Comparison of ENCODE assay signal across 8 cellular contexts in genomic region chr16:1351582-1352362, GRCh38. TPM values are rescaled to one million over a fixed set of nuclear protein-coding genes. Genes with fewer than 3 reads are reported as not detected.
DNase-seq lines count a peak whose midpoint lies in the region; ATAC-seq and TF ChIP-seq lines count a peak whose summit lies in the region.

Gene GNPTG, plus strand, starts transcription at chr16:1351931. Its CDS starts 35 bp downstream, at chr16:1351966.
Gene TSR3, minus strand, starts transcription at chr16:1351878. Its CDS starts 74 bp downstream, at chr16:1351804.

- intact Hi-C loops in mucosa of descending colon (cut with DNase I, micrococcal nuclease) = no loop called here

- peak within 1 kb of the TSS; percentile 85 to 91 (median 87) for H3K4me3 Mint-ChIP-seq in CD4-positive, CD25-positive, alpha-beta regulatory T cell

- ATAC-seq in CD4-positive, CD25-positive, alpha-beta regulatory T cell (ENCODE audit: low read depth in 2 of 2) = peak; percentile 75 to 79
- ATAC-seq in GM19324 (IDR thresholded peaks at IDR 0.05; ENCODE audit: low FRiP score, unreplicated experiment) (peak; percentile 82), HG03469 (IDR thresholded peaks at IDR 0.05; ENCODE audit: unreplicated experiment) (peak; percentile 44), mucosa of descending colon (peak; percentile 92)

- TF ChIP-seq CTCF in epithelial cell of esophagus (IDR thresholded peaks at IDR 0.05; ENCODE audit: insufficient read depth, low read depth, low read length, missing control alignments) (no peak), mucosa of descending colon (IDR thresholded peaks at IDR 0.05) (no peak)

- H3K4me1 Mint-ChIP-seq in CD4-positive, CD25-positive, alpha-beta regulatory T cell = peaks cover 0 to 43% (median 15%) of the 10 kb centered on the region in 4 donors

- H3K4me1 ChIP-seq in CD4-positive, CD25-positive, alpha-beta regulatory T cell (ENCODE audit: control insufficient read depth, insufficient read depth, low read length, poor library complexity, severe bottlenecking) = peaks cover 24% of the 10 kb centered on the region
- H3K4me1 ChIP-seq in NT2/D1 (ENCODE audit: insufficient read depth, insufficient read length) (peaks cover 7% of the 10 kb centered on the region), mucosa of descending colon (ENCODE audit: low read depth) (peaks cover 20% of the 10 kb centered on the region)

- peak within 1 kb of the TSS; percentile 88 for H3K4me3 ChIP-seq in CD4-positive, CD25-positive, alpha-beta regulatory T cell (ENCODE audit: low read depth, low read length)
- H3K4me3 ChIP-seq in NT2/D1 (ENCODE audit: insufficient read length, low read depth) (peak within 1 kb of the TSS; percentile 97), epithelial cell of esophagus (ENCODE audit: low read length) (peak within 1 kb of the TSS; percentile 75), mucosa of descending colon (peak within 1 kb of the TSS; percentile 89)

- H3K27me3 Mint-ChIP-seq in CD4-positive, CD25-positive, alpha-beta regulatory T cell = peaks cover 5% of the 10 kb centered on the region

- H3K27me3 ChIP-seq in CD4-positive, CD25-positive, alpha-beta regulatory T cell (ENCODE audit: control insufficient read depth, insufficient read depth, low read length) = no peaks in the 10 kb centered on the region
- no peaks in the 10 kb centered on the region for H3K27me3 ChIP-seq in NT2/D1 (ENCODE audit: insufficient read depth, insufficient read length)

- H3K27ac Mint-ChIP-seq in CD4-positive, CD25-positive, alpha-beta regulatory T cell = peak within 1 kb of the TSS; percentile 71 to 98 (median 82)

- peak within 1 kb of the TSS; percentile 75 for H3K27ac ChIP-seq in CD4-positive, CD25-positive, alpha-beta regulatory T cell (ENCODE audit: insufficient read depth, low read length, poor library complexity, severe bottlenecking)

- peak within 1 kb of the TSS; percentile 97 for H3K9ac ChIP-seq in NT2/D1 (ENCODE audit: insufficient read length, low read depth)

- H3K9me3 Mint-ChIP-seq in CD4-positive, CD25-positive, alpha-beta regulatory T cell = peaks cover 0 to 3% (median 0%) of the 10 kb centered on the region in 7 donors

- peak; percentile 82 to 91 (median 88) for DNase-seq in CD4-positive, CD25-positive, alpha-beta regulatory T cell
- peak; percentile 83 for DNase-seq in NT2/D1 (ENCODE audit: low read depth, low spot score)
- DNase-seq in activated T-cell treated with anti-CD3 and anti-CD28 coated beads for 24 hours (ENCODE audit: low read depth) = peak; percentile 82
- peak; percentile 92 for DNase-seq in epithelial cell of esophagus (ENCODE audit: low read depth)
- DNase-seq in mucosa of descending colon = peak; percentile 82 to 93 (median 92)
- peak; percentile 77 to 88 for DNase-seq in stimulated activated CD8-positive, alpha-beta memory T cell treated with anti-CD3 and anti-CD28 coated beads, Interleukin-2, amount 100 ng/mL, for 48 hours (ENCODE audit: low read depth in 2 of 2)

- peaks cover 3% of the 10 kb centered on the region for H3K36me3 Mint-ChIP-seq in CD4-positive, CD25-positive, alpha-beta regulatory T cell

- H3K9me3 ChIP-seq in CD4-positive, CD25-positive, alpha-beta regulatory T cell (ENCODE audit: control insufficient read depth in 2 of 2, low read length in 2 of 2) = no peaks in the 10 kb centered on the region
- H3K9me3 ChIP-seq in NT2/D1 (ENCODE audit: insufficient read depth, low read length) = no peaks in the 10 kb centered on the region
- H3K9me3 ChIP-seq in mucosa of descending colon = no peaks in the 10 kb centered on the region

- peaks cover 15% of the 10 kb centered on the region for H3K36me3 ChIP-seq in CD4-positive, CD25-positive, alpha-beta regulatory T cell (ENCODE audit: control insufficient read depth, insufficient read depth, low read length)
- peaks cover 44% of the 10 kb centered on the region for H3K36me3 ChIP-seq in NT2/D1 (ENCODE audit: insufficient read depth, insufficient read length, low read length)
- H3K36me3 ChIP-seq in mucosa of descending colon (ENCODE audit: low read depth) = no peaks in the 10 kb centered on the region

RNA-seq across cellular contexts. Expression of gene GNPTG, which starts in this region (rescaled TPM):
- 44.1 TPM for total RNA-seq in CD4-positive, CD25-positive, alpha-beta regulatory T cell
- 10 to 100 TPM; 43.2 to 51.3 (median 46.3) TPM for polyA plus RNA-seq in CD4-positive, CD25-positive, alpha-beta regulatory T cell
- 10 to 100 TPM; 50.1 to 68.9 (median 57.3) TPM for total RNA-seq in mucosa of descending colon

RNA-seq across cellular contexts. Expression of gene TSR3, which starts in this region (rescaled TPM):
- total RNA-seq in CD4-positive, CD25-positive, alpha-beta regulatory T cell = 31.5 TPM
- polyA plus RNA-seq in CD4-positive, CD25-positive, alpha-beta regulatory T cell = 100 to 1,000 TPM in 1 of 4 donors, 10 to 100 TPM in 3; 81.1 to 103 (median 94.1) TPM
- 10 to 100 TPM; 46.4 to 57.2 (median 54.1) TPM for total RNA-seq in mucosa of descending colon

Comparison
In these comparisons a context has a peak if more than half of its experiments do, and no peak if none do; other contexts are left out.
1. Peak in every context shown above with its lines: DNase-seq, ATAC-seq, H3K4me3 ChIP-seq and H3K27ac ChIP-seq.